In the genomic region with DNA sequence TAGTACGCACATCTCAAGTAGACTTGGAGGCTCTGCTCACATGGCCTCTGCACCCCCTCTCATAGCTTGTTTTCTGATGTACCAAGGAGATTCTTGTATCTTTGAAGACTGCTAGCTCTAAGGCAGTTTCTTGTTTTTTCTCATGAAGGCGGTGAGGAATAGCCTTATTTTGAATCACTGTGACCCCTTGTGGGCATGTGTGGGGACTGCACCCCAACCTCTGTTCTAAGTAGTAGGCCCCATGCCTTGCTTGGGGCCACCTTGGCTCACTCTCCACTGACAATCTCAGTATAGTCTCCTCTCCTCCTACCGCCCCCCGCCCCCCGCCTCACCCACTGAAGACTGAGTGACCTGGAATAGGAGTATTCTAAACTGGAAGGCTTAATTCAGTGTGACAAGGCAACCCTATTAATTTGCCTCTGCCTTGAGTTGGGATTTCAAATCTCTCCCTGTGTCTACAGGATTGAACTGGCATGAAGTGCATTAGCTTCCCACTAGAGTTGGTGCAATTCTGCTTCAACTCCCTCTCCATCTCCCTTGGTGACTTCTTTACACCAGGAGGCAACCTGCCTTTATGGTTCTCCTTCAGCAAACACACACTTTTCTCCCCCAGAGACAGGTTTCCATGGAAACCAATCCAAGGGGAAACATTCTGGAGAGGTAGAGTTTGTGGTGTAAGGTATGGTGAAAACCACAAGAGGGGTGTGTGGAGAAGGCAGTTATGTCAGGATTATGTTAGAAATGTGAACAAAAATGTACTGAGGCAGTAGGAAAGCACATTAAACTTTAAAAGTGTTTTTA, we compare ENCODE assay signal across 8 cellular contexts.
A peak's percentile ranks its signal among the peaks of the same experiment; 100 is the strongest.
DNase-seq lines count a peak whose midpoint lies in the region; ATAC-seq, FAIRE-seq and TF ChIP-seq lines count a peak whose summit lies in the region.

No MANE protein-coding gene starts in this region.

- TF ChIP-seq CTCF in 22Rv1 (IDR thresholded peaks at IDR 0.05) (peak; percentile 69), GM13976 (IDR thresholded peaks at IDR 0.05; ENCODE audit: borderline replicate concordance, control extremely low read depth, extremely low read depth, insufficient read depth, missing control alignments) (peak; percentile 47), IMR-90 (conservative IDR thresholded peaks at IDR 0.05; ENCODE audit: low read depth, low read length) (peak; percentile 77), astrocyte (IDR thresholded peaks at IDR 0.05; ENCODE audit: insufficient read depth, low read depth, low read length) (peak; percentile 61)

- no peak overlapping the region for H2AK5ac ChIP-seq in IMR-90 (ENCODE audit: low read depth, low read length)

- H3K4me2 ChIP-seq in IMR-90 (ENCODE audit: low read depth, low read length) (no peak overlapping the region), astrocyte (ENCODE audit: low read length) (no peak overlapping the region)

- no peak overlapping the region for H2BK15ac ChIP-seq in IMR-90 (ENCODE audit: low read depth, low read length)

- H4K20me1 ChIP-seq in IMR-90 (ENCODE audit: insufficient read depth, low read length) (no peaks in the 10 kb centered on the region), astrocyte (ENCODE audit: insufficient read depth, low read length) (no peaks in the 10 kb centered on the region)

- H3K9ac ChIP-seq in IMR-90 (ENCODE audit: low read depth, low read length) (no peak overlapping the region), astrocyte (ENCODE audit: low read length) (no peak overlapping the region)

- CTCF ChIA-PET in IMR-90 (lab: Yijun Ruan, JAX) = interaction anchor here (0.6 to 1.7 kb wide), 10 partner anchors 14 to 1859 kb away, joined by 3 to 9 read pairs (median 4); no protein-coding TSS in a partner anchor

- H2BK5ac ChIP-seq in IMR-90 (ENCODE audit: low read depth, low read length, poor library complexity, severe bottlenecking) = no peak overlapping the region

- H3K9me3 Mint-ChIP-seq in astrocyte (ENCODE audit: unreplicated experiment) = peaks cover 4% of the 10 kb centered on the region

- no peak for FAIRE-seq in astrocyte (lab: Jason Lieb, UNC)

- no peak overlapping the region for H4K8ac ChIP-seq in IMR-90 (ENCODE audit: low read depth in 2 of 2, low read length in 2 of 2)

- no CpG with 5 or more reads among the region's 5 CpGs for WGBS in IMR-90 (ENCODE audit: extremely low coverage in 2 of 2, insufficient read length in 1 of 2), 2 experiments

- dilution Hi-C loops in IMR-90 (cut with HindIII; ENCODE audit: low sequenced_read_pairs, unreplicated experiment) = no loop called here

- no peak overlapping the region for H3K14ac ChIP-seq in IMR-90 (replicated peaks; ENCODE audit: low read depth, low read length)

- H2AK9ac ChIP-seq in IMR-90 (replicated peaks; ENCODE audit: low read depth, low read length, poor library complexity) = no peak overlapping the region

- POLR2A ChIA-PET in IMR-90 (lab: Charles Lee; ENCODE audit: unreplicated experiment) = no interaction called here

- no peak overlapping the region for H2BK20ac ChIP-seq in IMR-90 (ENCODE audit: low read depth, low read length)

- H3K9me3 ChIP-seq in IMR-90 (ENCODE audit: control insufficient read depth, insufficient read depth, low read length) (peaks cover 7% of the 10 kb centered on the region), T-helper 17 cell (ENCODE audit: control insufficient read depth, low read length, poor library complexity, severe bottlenecking) (no peaks in the 10 kb centered on the region), astrocyte (ENCODE audit: insufficient read depth, low read depth, low read length) (peaks cover 6% of the 10 kb centered on the region)

- ATAC-seq in IMR-90 (ENCODE audit: low read depth) (peak; percentile 100), T-helper 17 cell (peak; percentile 90), GM19463 (IDR thresholded peaks at IDR 0.05; ENCODE audit: unreplicated experiment) (no peak)

- no TSS peak for BruUV-seq in IMR-90 (replicated peaks; lab: Mats Ljungman, UMichigan)

- TF ChIP-seq POLR2A in IMR-90 (IDR thresholded peaks at IDR 0.05; ENCODE audit: low read depth, low read length) = no peak

- H3K4me1 Mint-ChIP-seq in T-helper 17 cell = peaks cover 23% of the 10 kb centered on the region
- peaks cover 5% of the 10 kb centered on the region for H3K4me1 Mint-ChIP-seq in astrocyte (ENCODE audit: low read depth, unreplicated experiment)

- H3K79me2 ChIP-seq in astrocyte (ENCODE audit: insufficient read depth, low read length) = no peaks in the 10 kb centered on the region

- in situ Hi-C loops in GM13976 (cut with MboI; ENCODE audit: low sequenced_read_pairs, unreplicated experiment) = no loop called here
- in situ Hi-C loops in IMR-90 (cut with MboI; ENCODE audit: low sequenced_read_pairs) = no loop called here

- H3K79me1 ChIP-seq in IMR-90 (ENCODE audit: low read depth in 1 of 2, low read length in 2 of 2) = no peaks in the 10 kb centered on the region

- no peak overlapping the region for H2BK120ac ChIP-seq in IMR-90 (ENCODE audit: low read depth, low read length)

- no peak overlapping the region for H3K23ac ChIP-seq in IMR-90 (ENCODE audit: low read depth, low read length)

- H3K4me1 ChIP-seq in IMR-90 (ENCODE audit: control insufficient read depth, insufficient read depth, low read length) (no peaks in the 10 kb centered on the region), astrocyte (ENCODE audit: insufficient read depth, low read length) (no peaks in the 10 kb centered on the region)

- H3K27me3 ChIP-seq in IMR-90 (ENCODE audit: control insufficient read depth, insufficient read depth, low read length) = peaks cover 3% of the 10 kb centered on the region
- H3K27me3 ChIP-seq in astrocyte (ENCODE audit: insufficient read depth, low read length) = no peaks in the 10 kb centered on the region

- no peak overlapping the region for H3K4ac ChIP-seq in IMR-90 (ENCODE audit: low read depth, low read length)

- H3K27me3 Mint-ChIP-seq in T-helper 17 cell = peaks cover 12% of the 10 kb centered on the region
- no peaks in the 10 kb centered on the region for H3K27me3 Mint-ChIP-seq in astrocyte (ENCODE audit: low read depth, unreplicated experiment)

- H4K5ac ChIP-seq in IMR-90 (ENCODE audit: low read depth, low read length) = no peak overlapping the region

- peaks cover 8% of the 10 kb centered on the region for H3K36me3 Mint-ChIP-seq in T-helper 17 cell (ENCODE audit: low read depth)
- no peaks in the 10 kb centered on the region for H3K36me3 Mint-ChIP-seq in astrocyte (ENCODE audit: low read depth, unreplicated experiment)

- peak; percentile 55 for DNase-seq in GM13976 (ENCODE audit: low spot score)
- peak; percentile 68 for DNase-seq in IMR-90
- DNase-seq in T-helper 17 cell = peak in 2 of 3 donors; percentile 13 to 39
- peak; percentile 26 for DNase-seq in astrocyte (ENCODE audit: low read depth)
- DNase-seq in iPS DF 4.7 (ENCODE audit: extremely low read depth, low spot score) = peak; percentile 28
- DNase-seq in stimulated activated CD4-positive, alpha-beta T cell treated with anti-CD3 and anti-CD28 coated beads, Interleukin-12 subunit alpha, Interleukin-12 subunit beta, amount 100 ng/mL, for 4 hours = peak; percentile 57

- H3K56ac ChIP-seq in IMR-90 (ENCODE audit: extremely low read depth, insufficient read depth, low read length) = no peak overlapping the region

- H3K4me3 Mint-ChIP-seq in T-helper 17 cell = peak overlapping the region; percentile 37
- no peak overlapping the region for H3K4me3 Mint-ChIP-seq in astrocyte (ENCODE audit: unreplicated experiment)

- H3K9me1 ChIP-seq in IMR-90 (ENCODE audit: insufficient read depth, low read length) = no peaks in the 10 kb centered on the region

- intact Hi-C loops in IMR-90 (cut with micrococcal nuclease) = loop anchor here (1.0 to 2.0 kb wide), 4 partner anchors 54 to 156 kb away; no protein-coding TSS in a partner anchor

- no peaks in the 10 kb centered on the region for H3K36me3 ChIP-seq in IMR-90 (ENCODE audit: control insufficient read depth, insufficient read depth, low read length)
- H3K36me3 ChIP-seq in astrocyte (ENCODE audit: insufficient read depth, low read length) = no peaks in the 10 kb centered on the region

- no peak overlapping the region for H4K91ac ChIP-seq in IMR-90 (ENCODE audit: insufficient read depth, low read depth, low read length)

- H3K4me3 ChIP-seq in IMR-90 (ENCODE audit: insufficient read depth, low read depth, low read length) (no peak overlapping the region), astrocyte (ENCODE audit: insufficient read depth, low read depth, low read length) (no peak overlapping the region)

- H2AFZ ChIP-seq in IMR-90 (replicated peaks; ENCODE audit: low read length, poor library complexity) (no peak overlapping the region), astrocyte (ENCODE audit: low read depth, low read length) (peak overlapping the region; percentile 8)

- H3K27ac Mint-ChIP-seq in T-helper 17 cell = peak overlapping the region; percentile 48
- no peak overlapping the region for H3K27ac Mint-ChIP-seq in astrocyte (ENCODE audit: unreplicated experiment)

- no peak overlapping the region for H3K18ac ChIP-seq in IMR-90 (ENCODE audit: low read depth, low read length)

- TF ChIP-seq RAD21 in IMR-90 (IDR thresholded peaks at IDR 0.05; ENCODE audit: low read length) = peak; percentile 78

- H3K27ac ChIP-seq in 22Rv1 = no peak overlapping the region
- H3K27ac ChIP-seq in IMR-90 (ENCODE audit: insufficient read depth, low read length) = no peak overlapping the region
- H3K27ac ChIP-seq in astrocyte (ENCODE audit: low read depth, low read length) = no peak overlapping the region

TF ChIP-seq in IMR-90, 13 proteins besides CTCF, POLR2A, EP300 and RAD21:
- peak; percentile 81 for TF ChIP-seq SMC3 (IDR thresholded peaks at IDR 0.05; ENCODE audit: low read depth, low read length)
- no peak for TF ChIP-seq RFX5 (IDR thresholded peaks at IDR 0.05; ENCODE audit: low read depth, low read length)
